Comparison of ENCODE assay signal across 10 cellular contexts in genomic region chr18:30971338-30971956, GRCh38.
DNase-seq lines count a peak whose midpoint lies in the region; ATAC-seq and TF ChIP-seq lines count a peak whose summit lies in the region.
"Had no signal": no experiment of that assay in that cellular context is flagged by ENCODE, and none has a peak within 500 bp of the region (broad histone marks: within the 10 kb centered on the region; RNA-seq: fewer than 3 reads in every experiment).

No MANE protein-coding gene starts in this region.

- peaks cover 4% of the 10 kb centered on the region for H3K27me3 ChIP-seq in adrenal gland

- intact Hi-C loops in adrenal gland (cut with DNase I) = no loop called here

- WGBS in adrenal gland, 4 donors = 0 to 4% (median 2%) methylated on average over 1 of the region's 1 CpG

- H3K27ac ChIP-seq in adrenal gland = no peak overlapping the region
- H3K27ac ChIP-seq: SK-N-MC had no signal

- no peaks in the 10 kb centered on the region for H3K4me1 ChIP-seq in adrenal gland (replicated peaks in 1 of 2)

- no peaks in the 10 kb centered on the region for H3K36me3 Mint-ChIP-seq in activated CD8-positive, alpha-beta memory T cell treated with anti-CD3 and anti-CD28 coated beads, Interleukin-2, amount 10 ng/mL, durations not matched to agents 7 days and 5 days
- H3K36me3 Mint-ChIP-seq: naive thymus-derived CD8-positive, alpha-beta T cell had no signal

- no peaks in the 10 kb centered on the region for H3K27me3 Mint-ChIP-seq in activated CD8-positive, alpha-beta memory T cell treated with anti-CD3 and anti-CD28 coated beads, Interleukin-2, amount 10 ng/mL, durations not matched to agents 7 days and 5 days
- H3K27me3 Mint-ChIP-seq: naive thymus-derived CD8-positive, alpha-beta T cell had no signal

- CTCF ChIA-PET in activated CD8-positive, alpha-beta memory T cell treated with anti-CD3 and anti-CD28 coated beads, Interleukin-2, amount 10 ng/mL, durations not matched to agents 7 days and 5 days (lab: Charles Lee) = no interaction called here

- peak; percentile 30 to 69 (median 48) for TF ChIP-seq CTCF in adrenal gland (IDR thresholded peaks at IDR 0.05)

- no peaks in the 10 kb centered on the region for H3K9me3 ChIP-seq in adrenal gland (replicated peaks in 1 of 3)

- H3K9me3 Mint-ChIP-seq in activated CD8-positive, alpha-beta memory T cell treated with anti-CD3 and anti-CD28 coated beads, Interleukin-2, amount 10 ng/mL, durations not matched to agents 7 days and 5 days (ENCODE audit: low read depth) = no peaks in the 10 kb centered on the region
- H3K9me3 Mint-ChIP-seq: naive thymus-derived CD8-positive, alpha-beta T cell had no signal

- ATAC-seq in GM21723 (IDR thresholded peaks at IDR 0.05; ENCODE audit: unreplicated experiment) = peak; percentile 70
- peak; percentile 82 for ATAC-seq in left lobe of liver
- ATAC-seq in activated CD8-positive, alpha-beta memory T cell treated with anti-CD3 and anti-CD28 coated beads, Interleukin-2, amount 10 ng/mL, durations not matched to agents 7 days and 5 days = no peak
- no peak for ATAC-seq in HG03571 (IDR thresholded peaks at IDR 0.05; ENCODE audit: unreplicated experiment)
- ATAC-seq: naive thymus-derived CD8-positive, alpha-beta T cell had no signal

- no peak overlapping the region for H3K4me3 ChIP-seq in adrenal gland
- H3K4me3 ChIP-seq: SK-N-MC had no signal

- H3K4me1 Mint-ChIP-seq in activated CD8-positive, alpha-beta memory T cell treated with anti-CD3 and anti-CD28 coated beads, Interleukin-2, amount 10 ng/mL, durations not matched to agents 7 days and 5 days = no peaks in the 10 kb centered on the region
- H3K4me1 Mint-ChIP-seq: naive thymus-derived CD8-positive, alpha-beta T cell had no signal

- H3K4me3 Mint-ChIP-seq in activated CD8-positive, alpha-beta memory T cell treated with anti-CD3 and anti-CD28 coated beads, Interleukin-2, amount 10 ng/mL, durations not matched to agents 7 days and 5 days = no peak overlapping the region
- H3K4me3 Mint-ChIP-seq: naive thymus-derived CD8-positive, alpha-beta T cell had no signal

- DNase-seq in EL (peak; percentile 13), NCI-H1092 (lab: John Stamatoyannopoulos, UW) (peak; percentile 65), adrenal gland (no peak), left lobe of liver (ENCODE audit: low spot score) (no peak), OCI-M2 (lab: John Stamatoyannopoulos, UW; ENCODE audit: unreplicated experiment) (no peak)
- DNase-seq in activated CD8-positive, alpha-beta memory T cell treated with anti-CD3 and anti-CD28 coated beads, Interleukin-2, amount 10 ng/mL, durations not matched to agents 7 days and 5 days = no peak

- no peaks in the 10 kb centered on the region for H3K36me3 ChIP-seq in adrenal gland (replicated peaks in 1 of 2)

- no peak for TF ChIP-seq POLR2A in adrenal gland (IDR thresholded peaks at IDR 0.05)

- no peak overlapping the region for H3K27ac Mint-ChIP-seq in activated CD8-positive, alpha-beta memory T cell treated with anti-CD3 and anti-CD28 coated beads, Interleukin-2, amount 10 ng/mL, durations not matched to agents 7 days and 5 days
- H3K27ac Mint-ChIP-seq: naive thymus-derived CD8-positive, alpha-beta T cell had no signal

Comparison
In these comparisons a context has a peak if more than half of its experiments do, and no peak if none do; other contexts are left out.
1. DNase-seq: peak in EL (single experiment) and NCI-H1092 (single experiment); none in adrenal gland (0 of 7), left lobe of liver (single experiment), activated CD8-positive, alpha-beta memory T cell treated with anti-CD3 and anti-CD28 coated beads, Interleukin-2, amount 10 ng/mL, durations not matched to agents 7 days and 5 days (single experiment) and OCI-M2 (single experiment).
2. ATAC-seq: peak in GM21723 (single experiment) and left lobe of liver (single experiment); none in activated CD8-positive, alpha-beta memory T cell treated with anti-CD3 and anti-CD28 coated beads, Interleukin-2, amount 10 ng/mL, durations not matched to agents 7 days and 5 days (single experiment) and HG03571 (single experiment).